Comparison of ENCODE assay signal across 8 cellular contexts in genomic region chr5:140565024-140565779, GRCh38. TPM values are rescaled to one million over a fixed set of nuclear protein-coding genes. Genes with fewer than 3 reads are reported as not detected.
DNase-seq lines count a peak whose midpoint lies in the region; ATAC-seq and TF ChIP-seq lines count a peak whose summit lies in the region.

No MANE protein-coding gene starts in this region.

- no peaks in the 10 kb centered on the region for H3K27me3 ChIP-seq in WERI-Rb-1 (ENCODE audit: insufficient read depth, low read depth, severe bottlenecking)
- H3K27me3 ChIP-seq in hepatocyte, result no peaks in the 10 kb centered on the region
- no peaks in the 10 kb centered on the region for H3K27me3 ChIP-seq in spleen (replicated peaks in 1 of 7)

- H3K27ac ChIP-seq in 22Rv1 (peak overlapping the region; percentile 89), WERI-Rb-1 (peak overlapping the region; percentile 93), hepatocyte (peak overlapping the region; percentile 93), spleen (peak overlapping the region; percentile 91 to 99 (median 96))

- intact Hi-C loops in spleen (cut with DNase I; ENCODE audit: low total_unique reads), result loop anchor here (5.0 kb wide), 1 partner anchor 72 kb away; the partner anchor contains the start of gene TMCO6

- H3K36me3 ChIP-seq in WERI-Rb-1, result peaks cover 32% of the 10 kb centered on the region
- no peaks in the 10 kb centered on the region for H3K36me3 ChIP-seq in hepatocyte (replicated peaks; ENCODE audit: insufficient read depth, low read depth)
- peaks cover 0 to 56% (median 27%) of the 10 kb centered on the region in 6 donors for H3K36me3 ChIP-seq in spleen

- TF ChIP-seq POLR2A in spleen (IDR thresholded peaks at IDR 0.05), result no peak

- H3K9me3 ChIP-seq in WERI-Rb-1 (ENCODE audit: severe bottlenecking) (no peaks in the 10 kb centered on the region), hepatocyte (ENCODE audit: low read depth) (no peaks in the 10 kb centered on the region), spleen (no peaks in the 10 kb centered on the region)

- TF ChIP-seq CTCF in 22Rv1 (IDR thresholded peaks at IDR 0.05) (no peak), WERI-Rb-1 (IDR thresholded peaks at IDR 0.05; ENCODE audit: low read depth, low read length) (no peak), hepatocyte (IDR thresholded peaks at IDR 0.05; ENCODE audit: poor library complexity) (no peak), spleen (IDR thresholded peaks at IDR 0.05 in 8 of 11, conservative IDR thresholded peaks at IDR 0.05 in 3 of 11) (no peak)

- H3K4me1 ChIP-seq in hepatocyte (ENCODE audit: insufficient read depth) (peaks cover 9% of the 10 kb centered on the region), spleen (peaks cover 32 to 84% (median 66%) of the 10 kb centered on the region in 6 donors)

- H3K79me2 ChIP-seq in hepatocyte, result peaks cover 31% of the 10 kb centered on the region

- peak overlapping the region; percentile 84 for H3K4me2 ChIP-seq in hepatocyte

- peak overlapping the region; percentile 89 for H3K4me3 ChIP-seq in WERI-Rb-1 (ENCODE audit: low read depth, low read length)
- peak overlapping the region; percentile 40 for H3K4me3 ChIP-seq in hepatocyte
- peak overlapping the region; percentile 52 to 92 (median 66) for H3K4me3 ChIP-seq in spleen

- ATAC-seq in GM19452 (IDR thresholded peaks at IDR 0.05; ENCODE audit: unreplicated experiment), result peak; percentile 1

- H2AFZ ChIP-seq in hepatocyte, result peak overlapping the region; percentile 34

- DNase-seq in WERI-Rb-1 (no peak), hepatocyte (ENCODE audit: low spot score) (no peak), spleen (no peak), SKM-1 treated with dmso at 0.1 percent for 144 hours (lab: John Stamatoyannopoulos, UW; ENCODE audit: unreplicated experiment) (no peak), RPMI8226 (no peak)
- no peak for DNase-seq in stimulated activated CD4-positive, alpha-beta T cell treated with anti-CD3 and anti-CD28 coated beads, Interleukin-12 subunit alpha, Interleukin-12 subunit beta, amount 100 ng/mL, for 4 hours

- 13% methylated on average over 13 of the region's 13 CpGs for WGBS in hepatocyte (ENCODE audit: low lambda C conversion rate, missing lambda C conversion rate)
- WGBS in spleen, 5 donors, result 5 to 10% (median 8%) methylated on average over 13 of the region's 13 CpGs

- no peaks in the 10 kb centered on the region for H3K9me2 ChIP-seq in hepatocyte (replicated peaks; ENCODE audit: insufficient read depth)

- H4K20me1 ChIP-seq in hepatocyte (ENCODE audit: insufficient read depth, poor library complexity, severe bottlenecking), result no peaks in the 10 kb centered on the region

RNA-seq across cellular contexts. Expression of gene SLC35A4, which starts 0.6 kb away (rescaled TPM):
- 29.2 and 34.1 TPM in 2 replicates for total RNA-seq in hepatocyte
- polyA plus RNA-seq in hepatocyte, result 70.4 and 81.0 TPM in 2 replicates
- total RNA-seq in spleen, result 10 to 100 TPM; 44.1 to 64.0 (median 58.7) TPM
- 10 to 100 TPM; 23.3 to 40.8 (median 27.7) TPM for polyA plus RNA-seq in spleen

RNA-seq across cellular contexts. Expression of gene APBB3, which starts 0.8 kb away (rescaled TPM):
- 19.5 and 21.0 TPM in 2 replicates for total RNA-seq in hepatocyte
- 41.5 and 51.5 TPM in 2 replicates for polyA plus RNA-seq in hepatocyte
- 10 to 100 TPM; 31.9 to 57.8 (median 42.2) TPM for total RNA-seq in spleen
- polyA plus RNA-seq in spleen, result 10 to 100 TPM; 26.0 to 43.4 (median 41.0) TPM

RNA-seq across cellular contexts. Expression of gene SRA1, which starts 7.9 kb away (rescaled TPM):
- total RNA-seq in hepatocyte, result 24.4 and 26.5 TPM in 2 replicates
- polyA plus RNA-seq in hepatocyte, result 66.4 and 66.6 TPM in 2 replicates
- total RNA-seq in spleen, result 10 to 100 TPM; 22.9 to 33.5 (median 25.4) TPM
- polyA plus RNA-seq in spleen, result 10 to 100 TPM; 32.6 to 42.1 (median 36.6) TPM

RNA-seq across cellular contexts. Expression of gene EIF4EBP3, which starts 17.7 kb away (rescaled TPM):
- total RNA-seq in hepatocyte (2.7 and 3.5 TPM in 2 replicates), spleen (10 to 100 TPM; 11.5 to 24.5 (median 16.2) TPM)
- polyA plus RNA-seq in hepatocyte (6.6 and 6.9 TPM in 2 replicates), spleen (10 to 100 TPM; 60.9 to 75.6 (median 61.6) TPM)
